Comparison of ENCODE assay signal across 29 cellular contexts in the genomic region with DNA sequence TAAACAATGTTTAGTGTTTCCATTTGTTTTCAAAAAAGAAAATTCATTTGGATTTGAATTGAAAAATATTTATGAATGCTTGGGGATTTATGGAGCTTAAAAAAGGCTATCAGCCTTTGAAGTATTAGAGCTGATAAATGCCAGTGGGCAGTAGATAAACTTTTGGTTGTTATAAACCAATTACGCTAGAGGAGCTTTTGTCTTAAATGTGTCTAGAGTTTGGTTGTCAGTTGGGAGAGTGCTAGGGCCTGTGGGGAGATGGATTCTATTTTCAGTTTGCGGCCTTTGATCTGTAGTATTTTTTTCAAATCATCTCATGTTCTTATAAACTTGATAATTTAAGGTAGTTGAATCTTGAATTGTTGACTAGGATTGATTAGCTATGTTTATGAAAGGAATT.
"Had no signal": no experiment of that assay in that cellular context is flagged by ENCODE, and none has a peak within 500 bp of the region (broad histone marks: within the 10 kb centered on the region; RNA-seq: fewer than 3 reads in every experiment).

No MANE protein-coding gene starts in this region.

- H3K4me3 Mint-ChIP-seq: activated CD4-positive, alpha-beta T cell treated with anti-CD3 and anti-CD28 coated beads, Interleukin-2, amount 10 ng/mL, durations not matched to agents 24 days and 14 days; activated CD8-positive, alpha-beta T cell treated with anti-CD3 and anti-CD28 coated beads for 36 hours; activated naive CD8-positive, alpha-beta T cell treated with anti-CD3 and anti-CD28 coated beads for 36 hours; activated T-cell treated with anti-CD3 and anti-CD28 coated beads, Interleukin-2, amount 50 U/mL, for 72 hours; activated T-helper 17 cell treated with anti-CD3 and anti-CD28 coated beads, Interleukin-2, amount 50 U/mL, for 72 hours; T-cell had no signal

- H3K27ac ChIP-seq: brain microvascular endothelial cell, PC-9, RWPE1 had no signal

- ATAC-seq: activated CD8-positive, alpha-beta T cell treated with anti-CD3 and anti-CD28 coated beads for 36 hours; activated T-cell treated with anti-CD3 and anti-CD28 coated beads, Interleukin-2, amount 50 U/mL, for 72 hours; activated T-helper 17 cell treated with anti-CD3 and anti-CD28 coated beads, Interleukin-2, amount 50 U/mL, for 72 hours; Right ventricle myocardium inferior; T-cell had no signal

- H3K27me3 Mint-ChIP-seq: activated CD4-positive, alpha-beta T cell treated with anti-CD3 and anti-CD28 coated beads, Interleukin-2, amount 10 ng/mL, durations not matched to agents 24 days and 14 days; activated CD8-positive, alpha-beta T cell treated with anti-CD3 and anti-CD28 coated beads for 36 hours; activated naive CD8-positive, alpha-beta T cell treated with anti-CD3 and anti-CD28 coated beads for 36 hours; activated T-helper 17 cell treated with anti-CD3 and anti-CD28 coated beads, Interleukin-2, amount 50 U/mL, for 72 hours; T-cell had no signal

- H3K27me3 ChIP-seq: brain microvascular endothelial cell had no signal

- H3K36me3 ChIP-seq: brain microvascular endothelial cell had no signal

- H2AFZ ChIP-seq: PC-9 had no signal

- H3K4me2 ChIP-seq: PC-9 had no signal

- H3K4me3 ChIP-seq: PC-9 had no signal

- H3K27ac Mint-ChIP-seq: activated CD4-positive, alpha-beta T cell treated with anti-CD3 and anti-CD28 coated beads, Interleukin-2, amount 10 ng/mL, durations not matched to agents 24 days and 14 days; activated CD8-positive, alpha-beta T cell treated with anti-CD3 and anti-CD28 coated beads for 36 hours; activated naive CD8-positive, alpha-beta T cell treated with anti-CD3 and anti-CD28 coated beads for 36 hours; activated T-cell treated with anti-CD3 and anti-CD28 coated beads, Interleukin-2, amount 50 U/mL, for 72 hours; activated T-helper 17 cell treated with anti-CD3 and anti-CD28 coated beads, Interleukin-2, amount 50 U/mL, for 72 hours; T-cell had no signal

- H3K9me3 Mint-ChIP-seq: activated CD4-positive, alpha-beta T cell treated with anti-CD3 and anti-CD28 coated beads, Interleukin-2, amount 10 ng/mL, durations not matched to agents 24 days and 14 days; activated CD8-positive, alpha-beta T cell treated with anti-CD3 and anti-CD28 coated beads for 36 hours; activated naive CD8-positive, alpha-beta T cell treated with anti-CD3 and anti-CD28 coated beads for 36 hours; activated T-cell treated with anti-CD3 and anti-CD28 coated beads, Interleukin-2, amount 50 U/mL, for 72 hours; activated T-helper 17 cell treated with anti-CD3 and anti-CD28 coated beads, Interleukin-2, amount 50 U/mL, for 72 hours; T-cell had no signal

- DNase-seq: activated CD4-positive, alpha-beta T cell treated with anti-CD3 and anti-CD28 coated beads, Interleukin-2, amount 10 ng/mL, durations not matched to agents 24 days and 14 days; activated CD4-positive, alpha-beta T cell treated with anti-CD3 and anti-CD28 coated beads, Interleukin-2, amount 50 U/mL, for 4 hours; activated CD8-positive, alpha-beta T cell treated with anti-CD3 and anti-CD28 coated beads for 36 hours; activated effector memory CD4-positive, alpha-beta T cell treated with anti-CD3 and anti-CD28 coated beads, Interleukin-2, amount 50 U/mL, for 16 hours; activated naive CD4-positive, alpha-beta T cell; activated naive CD4-positive, alpha-beta T cell treated with anti-CD3 and anti-CD28 coated beads, Interleukin-2, amount 50 U/mL, for 16 hours; activated naive CD8-positive, alpha-beta T cell treated with anti-CD3 and anti-CD28 coated beads for 36 hours; activated T-cell treated with anti-CD3 and anti-CD28 coated beads, Interleukin-2, amount 50 U/mL, for 1 hour; activated T-cell treated with anti-CD3 and anti-CD28 coated beads, Interleukin-2, amount 50 U/mL, for 72 hours; amniotic stem cell; aorta; brain microvascular endothelial cell; central memory CD4-positive, alpha-beta T cell; Kasumi-1; KG1; MM.1S; NCI-H1092; NCI-H1436 treated with DMSO at 0.1 percent for 48 hours; NCI-H1694 treated with DMSO at 0.1 percent for 48 hours; NCI-H446; NCI-H510A treated with DMSO at 0.1 percent for 48 hours; NK-92 treated with Interleukin-12 subunit alpha and Interleukin-12 subunit beta, amount 100 ng/mL, for 24 hours; PC-9; SIG-M5; T-cell; T1000 had no signal
